In genomic region chr16:52068447-52069074, GRCh38 we compare ENCODE assay signal across 8 cellular contexts.
A peak's percentile ranks its signal among the peaks of the same experiment; 100 is the strongest.
DNase-seq lines count a peak whose midpoint lies in the region; ATAC-seq and TF ChIP-seq lines count a peak whose summit lies in the region.

No MANE protein-coding gene starts in this region.

- H3K79me1 ChIP-seq in H9 (ENCODE audit: insufficient read depth, low read depth, low read length, poor library complexity, severe bottlenecking), result no peaks in the 10 kb centered on the region

- H4K20me1 ChIP-seq in H9 (ENCODE audit: control insufficient read depth, insufficient read depth, insufficient read length), result no peaks in the 10 kb centered on the region

- H3K4me1 Mint-ChIP-seq in H9 (peaks cover 2 to 5% of the 10 kb centered on the region in 2 experiments), endothelial cell (ENCODE audit: unreplicated experiment) (peaks cover 14% of the 10 kb centered on the region), mesothelial cell of epicardium (no peaks in the 10 kb centered on the region)

- no peak overlapping the region for H2AK5ac ChIP-seq in H9 (ENCODE audit: insufficient read length, low read length)

- peak overlapping the region; percentile 95 for H2BK12ac ChIP-seq in H9 (ENCODE audit: insufficient read length, low read depth, low read length)

- ATAC-seq in GM21723 (IDR thresholded peaks at IDR 0.05; ENCODE audit: unreplicated experiment) (no peak), HG02970 (IDR thresholded peaks at IDR 0.05; ENCODE audit: low FRiP score, unreplicated experiment) (no peak)

- no peak overlapping the region for H4K8ac ChIP-seq in H9 (replicated peaks; ENCODE audit: insufficient read length, low read depth, low read length)

- H3K79me2 ChIP-seq in H9 (ENCODE audit: insufficient read depth, low read length), result no peaks in the 10 kb centered on the region

- H2BK15ac ChIP-seq in H9 (ENCODE audit: low read depth, low read length), result no peak overlapping the region

- H3K9me3 ChIP-seq in H9 (ENCODE audit: control insufficient read depth, low read depth, low read length), result no peaks in the 10 kb centered on the region

- H2BK5ac ChIP-seq in H9 (ENCODE audit: insufficient read length, low read length), result no peak overlapping the region

- H3K18ac ChIP-seq in H9 (ENCODE audit: insufficient read length, low read depth, low read length), result peak overlapping the region; percentile 39

- H3K27ac ChIP-seq in H9 (ENCODE audit: insufficient read length, low read depth, low read length), result no peak overlapping the region

- no peak overlapping the region for H3K14ac ChIP-seq in H9 (ENCODE audit: insufficient read depth, low read length)

- no peaks in the 10 kb centered on the region for H3K27me3 ChIP-seq in H9 (ENCODE audit: insufficient read depth, low read length)

- no peak overlapping the region for H2BK120ac ChIP-seq in H9 (ENCODE audit: low read depth, low read length, poor library complexity, severe bottlenecking)

- H3K4ac ChIP-seq in H9 (ENCODE audit: low read depth, low read length), result no peak overlapping the region

- H3K36me3 Mint-ChIP-seq in H9 (ENCODE audit: insufficient read depth in 1 of 3, low read depth in 3 of 3) (peaks cover 0 to 15% (median 3%) of the 10 kb centered on the region in 3 experiments; a peak in 3 of 7 replicates), endothelial cell (ENCODE audit: low read depth, unreplicated experiment) (no peaks in the 10 kb centered on the region), mesothelial cell of epicardium (no peaks in the 10 kb centered on the region)

- H2BK20ac ChIP-seq in H9 (ENCODE audit: low read depth, low read length, poor library complexity, severe bottlenecking), result no peak overlapping the region

- H3K4me3 Mint-ChIP-seq in H9 (no peak overlapping the region), endothelial cell (ENCODE audit: unreplicated experiment) (no peak overlapping the region), mesothelial cell of epicardium (no peak overlapping the region)

- peak; percentile 77 for TF ChIP-seq CTCF in H9 (conservative IDR thresholded peaks at IDR 0.05)
- no peak for TF ChIP-seq CTCF in endothelial cell (IDR thresholded peaks at IDR 0.05; ENCODE audit: unreplicated experiment)
- TF ChIP-seq CTCF in mesothelial cell of epicardium (IDR thresholded peaks at IDR 0.05; ENCODE audit: unreplicated experiment), result no peak

- no CpG with 5 or more reads among the region's 8 CpGs for WGBS in H9 (ENCODE audit: extremely low coverage, insufficient read length, low lambda C conversion rate)

- H3K27ac Mint-ChIP-seq in H9 (peak overlapping the region in 1 of 3 experiments; percentile 2; a peak in 1 of 7 replicates), endothelial cell (ENCODE audit: unreplicated experiment) (peak overlapping the region; percentile 67), mesothelial cell of epicardium (no peak overlapping the region)

- H2AFZ ChIP-seq in H9 (ENCODE audit: low read length), result no peak overlapping the region

- no peak overlapping the region for H4K5ac ChIP-seq in H9 (ENCODE audit: insufficient read length, low read depth, low read length)

- H3K9me3 Mint-ChIP-seq in H9, result peaks cover 7 to 11% of the 10 kb centered on the region in 2 experiments; a peak in 3 of 5 replicates
- no peaks in the 10 kb centered on the region for H3K9me3 Mint-ChIP-seq in endothelial cell (ENCODE audit: unreplicated experiment)
- H3K9me3 Mint-ChIP-seq in mesothelial cell of epicardium, result peaks cover 7% of the 10 kb centered on the region

- no peaks in the 10 kb centered on the region for H3K4me1 ChIP-seq in H9 (ENCODE audit: insufficient read depth, low read length)

- H3T11ph ChIP-seq in H9 (ENCODE audit: low read length), result no peak overlapping the region

- no peaks in the 10 kb centered on the region for H3K27me3 Mint-ChIP-seq in H9 (ENCODE audit: low read depth)
- no peaks in the 10 kb centered on the region for H3K27me3 Mint-ChIP-seq in endothelial cell (ENCODE audit: unreplicated experiment)
- peaks cover 17% of the 10 kb centered on the region for H3K27me3 Mint-ChIP-seq in mesothelial cell of epicardium (ENCODE audit: low read depth)

- H4K91ac ChIP-seq in H9 (ENCODE audit: insufficient read length, low read depth, low read length), result no peak overlapping the region

- H3K23ac ChIP-seq in H9 (ENCODE audit: insufficient read length, low read depth, low read length), result no peak overlapping the region

- H3K4me2 ChIP-seq in H9 (ENCODE audit: insufficient read depth, insufficient read length, low read length), result no peak overlapping the region

- no peak overlapping the region for H3K9ac ChIP-seq in H9 (ENCODE audit: extremely low read depth, insufficient read length, low read length)

- no peaks in the 10 kb centered on the region for H3K23me2 ChIP-seq in H9 (ENCODE audit: insufficient read length, low read depth, low read length, poor library complexity, severe bottlenecking)

- no peak overlapping the region for H3K56ac ChIP-seq in H9 (ENCODE audit: insufficient read length, low read depth, low read length)

- DNase-seq in H9 (peak; percentile 53), NCI-H510A (lab: John Stamatoyannopoulos, UW) (peak; percentile 54), endothelial cell (ENCODE audit: low spot score) (peak; percentile 42), nucleus accumbens (lab: John Stamatoyannopoulos, UW) (peak in 30 of 56 donors; percentile 5 to 62 (median 27)), mesothelial cell of epicardium (ENCODE audit: low spot score in 2 of 2, unreplicated experiment in 2 of 2) (no peak), amniotic stem cell (lab: John Stamatoyannopoulos, UW) (no peak)

Comparison
In these comparisons a context has a peak if more than half of its experiments do, and no peak if none do; other contexts are left out.
1. DNase-seq: peak in H9 (single experiment), NCI-H510A (single experiment), endothelial cell (single experiment) and nucleus accumbens (30 of 56); none in mesothelial cell of epicardium (0 of 2) and amniotic stem cell (single experiment).